ENCODE assay signal across 8 cellular contexts in the genomic region with DNA sequence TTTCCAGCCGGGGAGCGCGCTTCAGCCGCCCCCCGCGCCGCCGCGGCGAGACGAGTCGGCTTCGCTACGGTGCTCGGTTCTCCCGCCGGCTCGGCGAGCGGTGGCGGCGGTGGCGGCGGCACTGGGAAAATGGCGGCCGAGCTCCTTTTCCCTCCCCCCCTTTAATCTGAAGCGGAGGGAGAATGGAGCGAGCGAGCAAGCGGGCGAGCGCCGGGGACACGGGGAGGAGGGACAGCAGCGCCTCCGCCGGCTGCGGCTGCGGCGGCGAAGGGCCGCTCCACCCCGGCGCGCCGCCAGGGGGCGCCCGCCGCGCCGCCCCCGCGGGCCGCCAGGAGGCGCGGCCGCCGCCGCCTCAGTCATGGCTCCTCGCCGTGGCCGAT. TPM values are rescaled to one million over a fixed set of nuclear protein-coding genes. Genes with fewer than 3 reads are reported as not detected.
DNase-seq lines count a peak whose midpoint lies in the region; ATAC-seq and TF ChIP-seq lines count a peak whose summit lies in the region.

Gene KANSL1 (minus strand): TSS at position 184 of the 380 bp plus-strand sequence. CDS start 21,286 bp downstream, outside the sequence.

- no peaks in the 10 kb centered on the region for H3K27me3 ChIP-seq in colonic mucosa

- intact Hi-C loops in colonic mucosa (cut with DNase I) = no loop called here

- peak; percentile 52 for TF ChIP-seq CTCF in AG10803 (conservative IDR thresholded peaks at IDR 0.05; ENCODE audit: low read length)
- TF ChIP-seq CTCF in colonic mucosa (IDR thresholded peaks at IDR 0.05) = no peak

- no peaks in the 10 kb centered on the region for H3K36me3 ChIP-seq in colonic mucosa

- H3K9me3 ChIP-seq in colonic mucosa = no peaks in the 10 kb centered on the region

- peak within 1 kb of the TSS; percentile 98 to 99 for H3K9ac ChIP-seq in colonic mucosa (ENCODE audit: low read depth in 2 of 2, low read length in 2 of 2)

- peaks cover 22% of the 10 kb centered on the region for H3K4me1 ChIP-seq in colonic mucosa

- H3K27ac ChIP-seq in colonic mucosa = peak within 1 kb of the TSS; percentile 100

- ATAC-seq in GM19025 (IDR thresholded peaks at IDR 0.05; ENCODE audit: low read depth, unreplicated experiment) = peak; percentile 62
- ATAC-seq in HG03342 (IDR thresholded peaks at IDR 0.05; ENCODE audit: unreplicated experiment) = peak; percentile 68

- H3K4me3 ChIP-seq in AG10803 (ENCODE audit: low read length) = peak within 1 kb of the TSS; percentile 82
- H3K4me3 ChIP-seq in colonic mucosa = peak within 1 kb of the TSS; percentile 53

- DNase-seq in AG10803 (ENCODE audit: low read depth) (peak; percentile 94), NCI-H446 (lab: John Stamatoyannopoulos, UW) (peak; percentile 81 to 92), colonic mucosa (peak; percentile 92), left kidney (ENCODE audit: low read depth, low spot score) (peak; percentile 98)
- peak; percentile 78 to 91 for DNase-seq in activated CD4-positive, alpha-beta T cell treated with anti-CD3 and anti-CD28 coated beads for 4 hours
- DNase-seq in stimulated activated CD4-positive, alpha-beta T cell treated with anti-CD3 and anti-CD28 coated beads, Interleukin-2, amount 100 ng/mL, for 24 hours = peak; percentile 87 to 89

RNA-seq across cellular contexts. Expression of gene KANSL1, which starts in this region (rescaled TPM):
- total RNA-seq in colonic mucosa = 10 to 100 TPM; 60.0 to 72.3 TPM

Comparison
In these comparisons a context has a peak if more than half of its experiments do, and no peak if none do; other contexts are left out.
1. Peak in every context shown above with its lines: DNase-seq, ATAC-seq, H3K4me3 ChIP-seq and H3K27ac ChIP-seq.